Comparison of ENCODE assay signal across 8 cellular contexts in the genomic region with DNA sequence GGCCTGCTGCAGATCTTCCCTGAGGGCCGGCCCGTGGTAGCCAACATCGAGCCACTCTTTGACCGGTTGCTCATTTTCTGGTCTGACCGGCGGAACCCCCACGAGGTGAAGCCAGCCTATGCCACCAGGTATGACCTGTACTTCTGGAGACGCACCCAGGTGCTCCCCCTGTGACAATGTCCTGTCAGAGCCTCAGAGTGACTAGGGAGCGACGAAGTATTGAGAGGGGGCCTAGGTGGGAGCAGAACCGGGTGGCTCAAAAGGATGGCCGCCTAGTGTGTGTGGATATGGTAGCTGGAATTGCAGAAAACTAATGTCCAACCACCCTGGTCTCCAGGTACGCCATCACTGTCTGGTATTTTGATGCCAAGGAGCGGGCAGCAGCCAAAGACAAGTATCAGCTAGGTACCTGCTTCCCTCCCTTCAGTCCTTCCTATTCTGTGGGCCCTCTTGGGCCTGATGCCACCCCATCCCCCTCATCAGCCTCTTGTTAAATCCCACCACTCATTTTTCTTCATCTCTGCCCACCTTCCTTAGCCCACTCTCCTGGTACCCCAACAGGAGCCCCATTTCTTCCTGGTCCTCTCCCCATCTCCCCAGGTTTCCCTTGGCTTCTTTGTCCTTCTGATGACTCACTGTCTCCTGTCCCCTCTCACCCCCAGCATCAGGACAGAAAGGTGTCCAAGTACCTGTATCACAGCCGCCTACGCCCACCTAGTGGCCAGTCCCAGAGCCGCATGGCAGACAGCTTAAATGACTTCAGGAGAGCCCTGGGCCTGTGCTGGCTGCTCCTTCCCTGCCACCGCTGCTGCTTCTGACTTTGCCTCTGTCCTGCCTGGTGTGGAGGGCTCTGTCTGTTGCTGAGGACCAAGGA. TPM values are rescaled to one million over a fixed set of nuclear protein-coding genes. Genes with fewer than 3 reads are reported as not detected.
A peak's percentile ranks its signal among the peaks of the same experiment; 100 is the strongest.
DNase-seq lines count a peak whose midpoint lies in the region; ATAC-seq, FAIRE-seq and TF ChIP-seq lines count a peak whose summit lies in the region.

No MANE protein-coding gene starts in this region.

- ATAC-seq in Right ventricle myocardium inferior (no peak), GM18498 (IDR thresholded peaks at IDR 0.05; ENCODE audit: unreplicated experiment) (no peak)

- peaks cover 32% of the 10 kb centered on the region for H3K36me3 ChIP-seq in right atrium auricular region
- peaks cover 3% of the 10 kb centered on the region for H3K36me3 ChIP-seq in kidney epithelial cell (ENCODE audit: control insufficient read depth, insufficient read depth, low read length)
- no peaks in the 10 kb centered on the region for H3K36me3 ChIP-seq in uterus

- TF ChIP-seq CTCF in right atrium auricular region (IDR thresholded peaks at IDR 0.05) (peak in 1 of 2 donors; percentile 30), kidney epithelial cell (IDR thresholded peaks at IDR 0.05; ENCODE audit: insufficient read depth, low read length, poor library complexity, severe bottlenecking) (peak; percentile 36), uterus (IDR thresholded peaks at IDR 0.05) (peak in 1 of 4 experiments; percentile 2)

- no peak for FAIRE-seq in GM12892 (lab: Jason Lieb, UNC)

- H3K4me3 Mint-ChIP-seq in activated T-helper 2 cell treated with anti-CD3 and anti-CD28 coated beads, Interferon-gamma antibody, Interleukin-2, Interleukin-4, amounts not matched to agents 10 μg/mL and 5 μg/mL and 100 μg/mL, durations not matched to agents 14 hours and 24 hours and 36 hours (ENCODE audit: low read depth) = peak overlapping the region; percentile 63

- peak overlapping the region; percentile 83 for H3K27ac Mint-ChIP-seq in activated T-helper 2 cell treated with anti-CD3 and anti-CD28 coated beads, Interferon-gamma antibody, Interleukin-2, Interleukin-4, amounts not matched to agents 10 μg/mL and 5 μg/mL and 100 μg/mL, durations not matched to agents 14 hours and 24 hours and 36 hours

- H3K9me3 Mint-ChIP-seq in activated T-helper 2 cell treated with anti-CD3 and anti-CD28 coated beads, Interferon-gamma antibody, Interleukin-2, Interleukin-4, amounts not matched to agents 10 μg/mL and 5 μg/mL and 100 μg/mL, durations not matched to agents 14 hours and 24 hours and 36 hours = no peaks in the 10 kb centered on the region

- intact Hi-C loops in Right ventricle myocardium inferior (cut with DNase I) = loop anchor here (5.0 kb wide), 1 partner anchor 145 kb away; no protein-coding TSS in a partner anchor
- intact Hi-C loops in activated T-helper 2 cell treated with anti-CD3 and anti-CD28 coated beads, Interferon-gamma antibody, Interleukin-2, Interleukin-4, amounts not matched to agents 10 μg/mL and 5 μg/mL and 100 μg/mL, durations not matched to agents 14 hours and 24 hours and 36 hours (cut with micrococcal nuclease) = loop anchor here (2.0 to 10.0 kb wide), 2 partner anchors 57 to 523 kb away; a partner anchor contains a TSS
- intact Hi-C loops in uterus (cut with DNase I; ENCODE audit: low total_unique reads) = loop anchor here (5.0 kb wide), 1 partner anchor 145 kb away; no protein-coding TSS in a partner anchor

- no peak for TF ChIP-seq POLR2A in uterus (IDR thresholded peaks at IDR 0.05)
- no peak for TF ChIP-seq POLR2A in GM12892 (IDR thresholded peaks at IDR 0.05; ENCODE audit: low read depth, low read length)

- no peak overlapping the region for H3K4me3 ChIP-seq in right atrium auricular region
- no peak overlapping the region for H3K4me3 ChIP-seq in kidney epithelial cell (ENCODE audit: low read depth, low read length)
- no peak overlapping the region for H3K4me3 ChIP-seq in uterus

- DNase-seq in right atrium auricular region (ENCODE audit: low spot score) (no peak), Right ventricle myocardium inferior (ENCODE audit: missing footprints) (no peak), kidney epithelial cell (ENCODE audit: low read depth) (no peak), uterus (peak in 1 of 2 donors; percentile 33), globus pallidus (ENCODE audit: low spot score) (no peak), GM12892 (ENCODE audit: insufficient read length) (no peak)
- no peak for DNase-seq in activated T-helper 2 cell treated with anti-CD3 and anti-CD28 coated beads, Interferon-gamma antibody, Interleukin-2, Interleukin-4, amounts not matched to agents 10 μg/mL and 5 μg/mL and 100 μg/mL, durations not matched to agents 14 hours and 24 hours and 36 hours (ENCODE audit: low spot score)

- H3K4me1 ChIP-seq in right atrium auricular region = peaks cover 3 to 90% of the 10 kb centered on the region in 2 donors
- peaks cover 8 to 25% of the 10 kb centered on the region in 2 donors for H3K4me1 ChIP-seq in uterus

- H3K27me3 ChIP-seq in right atrium auricular region = no peaks in the 10 kb centered on the region
- peaks cover 6% of the 10 kb centered on the region for H3K27me3 ChIP-seq in kidney epithelial cell (ENCODE audit: control insufficient read depth, insufficient read depth, low read length)
- H3K27me3 ChIP-seq in uterus = no peaks in the 10 kb centered on the region

- peaks cover 72% of the 10 kb centered on the region for H3K4me1 Mint-ChIP-seq in activated T-helper 2 cell treated with anti-CD3 and anti-CD28 coated beads, Interferon-gamma antibody, Interleukin-2, Interleukin-4, amounts not matched to agents 10 μg/mL and 5 μg/mL and 100 μg/mL, durations not matched to agents 14 hours and 24 hours and 36 hours (ENCODE audit: low read depth)

- H3K27me3 Mint-ChIP-seq in activated T-helper 2 cell treated with anti-CD3 and anti-CD28 coated beads, Interferon-gamma antibody, Interleukin-2, Interleukin-4, amounts not matched to agents 10 μg/mL and 5 μg/mL and 100 μg/mL, durations not matched to agents 14 hours and 24 hours and 36 hours (ENCODE audit: low read depth) = peaks cover 4% of the 10 kb centered on the region

- H3K27ac ChIP-seq in right atrium auricular region (peak overlapping the region; percentile 86 to 96), uterus (peak overlapping the region; percentile 73 to 74)

- H3K9me3 ChIP-seq in right atrium auricular region (no peaks in the 10 kb centered on the region), uterus (no peaks in the 10 kb centered on the region)

- H3K36me3 Mint-ChIP-seq in activated T-helper 2 cell treated with anti-CD3 and anti-CD28 coated beads, Interferon-gamma antibody, Interleukin-2, Interleukin-4, amounts not matched to agents 10 μg/mL and 5 μg/mL and 100 μg/mL, durations not matched to agents 14 hours and 24 hours and 36 hours (ENCODE audit: low read depth) = peaks cover 64% of the 10 kb centered on the region

RNA-seq across cellular contexts. Expression of a gene that starts 8.4 kb away (rescaled TPM):
- 10 to 100 TPM; 41.7 to 61.3 TPM for total RNA-seq in right atrium auricular region
- 68.0 TPM for total RNA-seq in Right ventricle myocardium inferior
- total RNA-seq in activated T-helper 2 cell treated with anti-CD3 and anti-CD28 coated beads, Interferon-gamma antibody, Interleukin-2, Interleukin-4, amounts not matched to agents 10 μg/mL and 5 μg/mL and 100 μg/mL, durations not matched to agents 14 hours and 24 hours and 36 hours = 98.5 and 104 TPM in 2 replicates
- total RNA-seq in kidney epithelial cell = 99.9 and 102 TPM in 2 replicates
- total RNA-seq in uterus = 100 to 1,000 TPM in 1 of 4 donors, 10 to 100 TPM in 3; 33.2 to 164 (median 78.1) TPM
- polyA plus RNA-seq in GM12892 (2012; ENCODE audit: missing spikeins) = 41.3 TPM

RNA-seq across cellular contexts. Expression of a gene that starts 29.3 kb away (rescaled TPM):
- total RNA-seq in right atrium auricular region (10 to 100 TPM; 14.6 to 23.6 TPM), Right ventricle myocardium inferior (13.3 TPM), kidney epithelial cell (23.0 and 35.3 TPM in 2 replicates), uterus (10 to 100 TPM in 3 of 4 donors, 1 to 10 TPM in 1; 7.4 to 26.3 (median 18.1) TPM)
- 50.1 and 50.4 TPM in 2 replicates for total RNA-seq in activated T-helper 2 cell treated with anti-CD3 and anti-CD28 coated beads, Interferon-gamma antibody, Interleukin-2, Interleukin-4, amounts not matched to agents 10 μg/mL and 5 μg/mL and 100 μg/mL, durations not matched to agents 14 hours and 24 hours and 36 hours
- polyA plus RNA-seq in GM12892 (2012; ENCODE audit: missing spikeins) = 19.0 TPM

RNA-seq across cellular contexts. Expression of a gene that starts 32.1 kb away (rescaled TPM):
- total RNA-seq in right atrium auricular region (1 to 10 TPM in 1 of 2 donors, not detected in 1; 3.5 TPM), Right ventricle myocardium inferior (not detected), kidney epithelial cell (not detected in 2 replicates), uterus (1 to 10 TPM in 1 of 4 donors, not detected in 3; 2.8 TPM)
- 0.69 TPM in 1 of 2 replicates, not detected in the other for total RNA-seq in activated T-helper 2 cell treated with anti-CD3 and anti-CD28 coated beads, Interferon-gamma antibody, Interleukin-2, Interleukin-4, amounts not matched to agents 10 μg/mL and 5 μg/mL and 100 μg/mL, durations not matched to agents 14 hours and 24 hours and 36 hours
- 2.0 TPM for polyA plus RNA-seq in GM12892 (2012; ENCODE audit: missing spikeins)

RNA-seq across cellular contexts. Expression of a gene that starts 42.9 kb away (rescaled TPM):
- not detected for total RNA-seq in right atrium auricular region
- not detected for total RNA-seq in Right ventricle myocardium inferior
- total RNA-seq in activated T-helper 2 cell treated with anti-CD3 and anti-CD28 coated beads, Interferon-gamma antibody, Interleukin-2, Interleukin-4, amounts not matched to agents 10 μg/mL and 5 μg/mL and 100 μg/mL, durations not matched to agents 14 hours and 24 hours and 36 hours = not detected in 2 replicates
- total RNA-seq in kidney epithelial cell = not detected in 2 replicates
- under 1 TPM in 1 of 4 donors, not detected in 3; 0.64 TPM for total RNA-seq in uterus
- polyA plus RNA-seq in GM12892 (2012; ENCODE audit: missing spikeins) = not detected

RNA-seq across cellular contexts. Expression of a gene that starts 56.4 kb away (rescaled TPM):
- total RNA-seq in right atrium auricular region (10 to 100 TPM; 30.7 to 32.9 TPM), Right ventricle myocardium inferior (32.4 TPM), kidney epithelial cell (84.4 and 110 TPM in 2 replicates), uterus (10 to 100 TPM; 12.8 to 70.2 (median 19.0) TPM)
- total RNA-seq in activated T-helper 2 cell treated with anti-CD3 and anti-CD28 coated beads, Interferon-gamma antibody, Interleukin-2, Interleukin-4, amounts not matched to agents 10 μg/mL and 5 μg/mL and 100 μg/mL, durations not matched to agents 14 hours and 24 hours and 36 hours = 257 and 267 TPM in 2 replicates
- polyA plus RNA-seq in GM12892 (2012; ENCODE audit: missing spikeins) = 122 TPM
